8 cellular contexts compared by ENCODE assay signal in the genomic region with DNA sequence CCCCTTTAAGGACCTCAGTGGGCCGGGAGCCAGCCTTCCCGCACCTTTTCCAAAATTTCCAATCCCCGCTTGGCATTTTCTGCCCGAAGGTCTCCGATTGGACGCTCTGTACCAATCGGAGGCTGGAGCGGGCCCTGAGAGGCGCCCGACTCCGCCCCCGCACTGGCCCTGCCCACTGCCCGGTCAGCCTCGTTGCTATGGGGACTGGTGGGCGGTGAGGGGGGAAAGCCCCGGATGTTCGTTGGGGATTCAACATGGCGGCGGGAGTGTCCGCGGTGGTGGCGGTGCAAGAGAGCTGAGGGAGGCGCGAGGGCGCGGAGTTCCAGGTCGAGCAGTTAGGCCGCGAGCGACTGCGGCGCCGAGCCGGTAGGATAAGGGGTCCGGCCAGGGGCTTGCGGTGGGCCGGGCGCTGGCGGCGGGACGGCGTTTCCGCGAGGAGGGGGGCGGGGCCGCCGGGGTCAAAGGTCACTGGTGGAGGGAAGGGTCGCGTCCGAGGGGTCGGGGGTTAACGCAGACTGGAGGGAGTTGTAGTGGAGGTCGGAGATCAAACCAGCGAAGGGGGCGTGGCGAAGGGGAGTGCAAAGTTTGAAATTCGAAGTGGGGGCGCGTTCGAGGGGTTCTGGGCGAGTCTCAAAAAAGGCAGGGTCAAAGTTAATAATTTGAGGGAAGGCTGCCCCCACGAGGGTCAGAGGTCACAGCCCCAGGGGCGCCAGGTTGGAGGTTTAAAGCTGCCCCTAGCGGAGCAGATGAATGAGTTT. TPM values are rescaled to one million over a fixed set of nuclear protein-coding genes. Genes with fewer than 3 reads are reported as not detected.
DNase-seq lines count a peak whose midpoint lies in the region; ATAC-seq and TF ChIP-seq lines count a peak whose summit lies in the region.

A gene (plus strand): TSS at position 233 of the 758 bp plus-strand sequence. CDS start 43,768 bp downstream, outside the sequence.

- no peaks in the 10 kb centered on the region for H3K36me3 ChIP-seq in ovary
- no peaks in the 10 kb centered on the region for H3K36me3 ChIP-seq in tibial artery

- peaks cover 10% of the 10 kb centered on the region for H3K4me1 ChIP-seq in ovary (ENCODE audit: insufficient read depth)
- H3K4me1 ChIP-seq in tibial artery, result peaks cover 0 to 64% (median 42%) of the 10 kb centered on the region in 4 donors

- DNase-seq in NCI-H1417 (lab: John Stamatoyannopoulos, UW) (peak; percentile 95 to 99 (median 97)), SW 1271 (lab: John Stamatoyannopoulos, UW) (peak; percentile 87 to 94), head of caudate nucleus (peak; percentile 95 to 99 (median 98)), ovary (peak; percentile 98 to 99 (median 98)), tibial artery (peak; percentile 98 to 99)
- peak; percentile 93 for DNase-seq in activated naive CD8-positive, alpha-beta T cell treated with anti-CD3 and anti-CD28 coated beads, Interleukin-2, amount 50 U/mL, for 16 hours (ENCODE audit: low read depth, low spot score)

- WGBS in ovary, 3 donors, result 0 to 1% (median 0%) methylated on average over 61 to 64 of the region's 64 CpGs

- H3K4me3 ChIP-seq in ovary, result peak within 1 kb of the TSS; percentile 86
- H3K4me3 ChIP-seq in tibial artery, result peak within 1 kb of the TSS; percentile 75 to 93

- peak within 1 kb of the TSS; percentile 62 to 78 for H3K27ac ChIP-seq in ovary
- peak within 1 kb of the TSS; percentile 80 to 84 for H3K27ac ChIP-seq in tibial artery

- H3K9me3 ChIP-seq in ovary (no peaks in the 10 kb centered on the region), tibial artery (no peaks in the 10 kb centered on the region)

- no peaks in the 10 kb centered on the region for H3K27me3 ChIP-seq in ovary
- peaks cover 0 to 6% of the 10 kb centered on the region in 2 donors for H3K27me3 ChIP-seq in tibial artery

- peak; percentile 98 for ATAC-seq in HG02678 (IDR thresholded peaks at IDR 0.05; ENCODE audit: unreplicated experiment)

- TF ChIP-seq EP300 in ovary (IDR thresholded peaks at IDR 0.05), result no peak

- intact Hi-C loops in head of caudate nucleus (cut with DNase I), result no loop called here
- intact Hi-C loops in ovary (cut with DNase I), result loop anchor here in 1 of 4 donors (1.0 to 5.0 kb wide), 2 partner anchors 199 to 217 kb away; a partner anchor contains a TSS
- intact Hi-C loops in tibial artery (cut with DNase I; ENCODE audit: low total_unique reads), result loop anchor here (5.0 to 10.0 kb wide), 2 partner anchors 161 to 217 kb away; a partner anchor contains a TSS

- TF ChIP-seq CTCF in ovary (IDR thresholded peaks at IDR 0.05) (peak in 1 of 3 donors; percentile 9), tibial artery (IDR thresholded peaks at IDR 0.05) (peak in 1 of 2 experiments; percentile 19)

- peak; percentile 71 for TF ChIP-seq POLR2A in GM10847 (IDR thresholded peaks at IDR 0.05; ENCODE audit: extremely low read depth, insufficient read length)
- peak; percentile 54 for TF ChIP-seq POLR2A in ovary (IDR thresholded peaks at IDR 0.05)

RNA-seq across cellular contexts. Expression of the gene that starts here (rescaled TPM):
- 10 to 100 TPM; 10.4 to 62.2 (median 35.4) TPM for total RNA-seq in ovary
- 10 to 100 TPM; 11.6 to 35.7 TPM for polyA plus RNA-seq in ovary

Comparison
In these comparisons a context has a peak if more than half of its experiments do, and no peak if none do; other contexts are left out.
1. Peak in every context shown above with its lines: DNase-seq, ATAC-seq, H3K4me3 ChIP-seq and H3K27ac ChIP-seq.